ENCODE assay signal across 20 cellular contexts in the genomic region with DNA sequence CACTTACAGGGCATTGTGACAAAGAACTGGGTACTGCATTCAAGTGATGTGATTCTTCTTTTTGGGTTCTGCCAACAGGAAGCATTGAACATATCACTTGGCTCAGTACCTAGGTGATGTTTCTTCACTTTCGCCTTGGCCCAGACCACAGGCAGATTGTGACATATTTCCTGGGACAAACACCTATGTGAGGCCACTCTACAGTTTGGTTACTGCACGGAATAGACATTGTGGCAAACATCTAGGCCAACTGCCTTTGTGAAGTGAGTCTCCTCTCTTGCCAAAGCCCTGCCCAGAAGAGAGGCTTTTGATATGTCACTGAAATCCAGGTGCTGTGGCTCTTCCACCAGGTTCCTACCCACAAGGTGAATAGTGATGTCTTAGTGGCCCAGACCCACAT. TPM values are rescaled to one million over a fixed set of nuclear protein-coding genes. Genes with fewer than 3 reads are reported as not detected.
"Had no signal": no experiment of that assay in that cellular context is flagged by ENCODE, and none has a peak within 500 bp of the region (broad histone marks: within the 10 kb centered on the region; RNA-seq: fewer than 3 reads in every experiment).

No MANE protein-coding gene starts in this region.

RNA-seq across cellular contexts. Expression of a gene that starts 14.4 kb away (rescaled TPM):
- total RNA-seq: activated naive CD4-positive, alpha-beta T cell treated with anti-CD3 and anti-CD28 coated beads for 36 hours; activated naive CD4-positive, alpha-beta T cell treated with anti-CD3 and anti-CD28 coated beads, Interleukin-2, amount 50 U/mL, for 72 hours; activated naive CD8-positive, alpha-beta T cell treated with anti-CD3 and anti-CD28 coated beads for 36 hours; activated naive CD8-positive, alpha-beta T cell treated with anti-CD3 and anti-CD28 coated beads, Interleukin-2, amount 10 ng/mL, durations not matched to agents 7 days and 5 days; activated T-cell treated with anti-CD3 and anti-CD28 coated beads, Interleukin-2, amount 50 U/mL, for 4 hours; activated T-cell treated with anti-CD3 and anti-CD28 coated beads, Interleukin-2, amount 50 U/mL, for 72 hours; activated T-helper 1 cell treated with anti-CD3 and anti-CD28 coated beads, Interleukin-12 subunit alpha, Interleukin-12 subunit beta, Interleukin-2, Interleukin-4 antibody, amounts not matched to agents 30 ng/mL and 10 ng/mL and 1 ng/mL, durations not matched to agents 14 hours and 24 hours and 36 hours; activated T-helper 17 cell treated with anti-CD3 and anti-CD28 coated beads, Interleukin-2, amount 50 U/mL, for 72 hours; activated T-helper 2 cell treated with anti-CD3 and anti-CD28 coated beads, Interferon-gamma antibody, Interleukin-2, Interleukin-4, amounts not matched to agents 10 μg/mL and 5 μg/mL and 100 μg/mL, durations not matched to agents 14 hours and 24 hours and 36 hours; adrenal gland; aorta; ascending aorta; astrocyte; body of pancreas; breast epithelium; bronchial epithelial cell; cardiac muscle cell; cardiac septum; cerebellum; chondrocyte had no signal
